Comparison of ENCODE assay signal across 17 cellular contexts in genomic region chr1:208171615-208172388, GRCh38.
DNase-seq lines count a peak whose midpoint lies in the region; ATAC-seq and TF ChIP-seq lines count a peak whose summit lies in the region.
"Had no signal": no experiment of that assay in that cellular context is flagged by ENCODE, and none has a peak within 500 bp of the region (broad histone marks: within the 10 kb centered on the region; RNA-seq: fewer than 3 reads in every experiment).

No MANE protein-coding gene starts in this region.

- no peak for ATAC-seq in HG03378 (IDR thresholded peaks at IDR 0.05; ENCODE audit: unreplicated experiment)
- ATAC-seq in HG02840 (IDR thresholded peaks at IDR 0.05; ENCODE audit: low FRiP score, unreplicated experiment) = no peak
- ATAC-seq: CD8-positive, alpha-beta T cell had no signal

- no peak for TF ChIP-seq EP300 in sigmoid colon (IDR thresholded peaks at IDR 0.05)

- TF ChIP-seq POLR2A in sigmoid colon (IDR thresholded peaks at IDR 0.05) = no peak

- no peak for TF ChIP-seq CTCF in HFFc6 (IDR thresholded peaks at IDR 0.05)
- no peak for TF ChIP-seq CTCF in choroid plexus epithelial cell (conservative IDR thresholded peaks at IDR 0.05; ENCODE audit: low read depth, low read length)
- TF ChIP-seq CTCF in sigmoid colon (IDR thresholded peaks at IDR 0.05) = no peak

- intact Hi-C loops in sigmoid colon (cut with DNase I) = loop anchor here (5.0 kb wide), 1 partner anchor 35 kb away; no protein-coding TSS in a partner anchor

- peak overlapping the region; percentile 18; the same call in 1 of the 2 replicates for H3K27ac Mint-ChIP-seq in HFFc6
- H3K27ac Mint-ChIP-seq: CD8-positive, alpha-beta T cell had no signal

- H3K27me3 ChIP-seq in sigmoid colon = no peaks in the 10 kb centered on the region

- peaks cover 10% of the 10 kb centered on the region for H3K36me3 Mint-ChIP-seq in HFFc6 (ENCODE audit: low read depth)
- H3K36me3 Mint-ChIP-seq: CD8-positive, alpha-beta T cell had no signal

- H3K9me3 ChIP-seq in sigmoid colon = no peaks in the 10 kb centered on the region

- H3K4me1 Mint-ChIP-seq in HFFc6 (ENCODE audit: low read depth) = peaks cover 81% of the 10 kb centered on the region

- WGBS in sigmoid colon, 2 donors = 85 to 92% methylated on average over 7 of the region's 7 CpGs

- DNase-seq in HFFc6 (no peak), OCI-M1 (lab: John Stamatoyannopoulos, UW) (peak; percentile 76), choroid plexus epithelial cell (ENCODE audit: low read depth) (peak; percentile 36), sigmoid colon (no peak), germinal center (ENCODE audit: low spot score) (no peak)
- DNase-seq: AML-193; CD8-positive, alpha-beta T cell; DMS79 treated with DMSO at 0.1 percent for 48 hours; Kasumi-1; NCI-H1048; NCI-H1694; NCI-H446 treated with DMSO at 0.1 percent for 48 hours; NCI-H748 treated with DMSO at 0.1 percent for 48 hours; SHP77 had no signal

- H3K4me3 Mint-ChIP-seq in HFFc6 = no peak overlapping the region
- H3K4me3 Mint-ChIP-seq: CD8-positive, alpha-beta T cell had no signal

- H3K4me3 ChIP-seq in choroid plexus epithelial cell (ENCODE audit: low read depth, low read length) (no peak overlapping the region), sigmoid colon (no peak overlapping the region)
- H3K4me3 ChIP-seq: GM23248 had no signal

- H3K9me3 Mint-ChIP-seq in HFFc6 = no peaks in the 10 kb centered on the region
- H3K9me3 Mint-ChIP-seq: CD8-positive, alpha-beta T cell had no signal

- no peaks in the 10 kb centered on the region for H3K36me3 ChIP-seq in sigmoid colon

- H3K27ac ChIP-seq in sigmoid colon = peak overlapping the region; percentile 58 to 69 (median 66)
- H3K27ac ChIP-seq: GM23248 had no signal

- H3K4me1 ChIP-seq in sigmoid colon = peaks cover 0 to 30% (median 16%) of the 10 kb centered on the region in 4 donors

- H3K27me3 Mint-ChIP-seq in HFFc6 (ENCODE audit: insufficient read depth) = peaks cover 3% of the 10 kb centered on the region

Comparison
In these comparisons a context has a peak if more than half of its experiments do, and no peak if none do; other contexts are left out.
1. DNase-seq: peak in OCI-M1 (single experiment) and choroid plexus epithelial cell (single experiment); none in HFFc6 (single experiment), sigmoid colon (single experiment) and germinal center (single experiment).